Comparison of ENCODE assay signal across 7 cellular contexts in the genomic region with DNA sequence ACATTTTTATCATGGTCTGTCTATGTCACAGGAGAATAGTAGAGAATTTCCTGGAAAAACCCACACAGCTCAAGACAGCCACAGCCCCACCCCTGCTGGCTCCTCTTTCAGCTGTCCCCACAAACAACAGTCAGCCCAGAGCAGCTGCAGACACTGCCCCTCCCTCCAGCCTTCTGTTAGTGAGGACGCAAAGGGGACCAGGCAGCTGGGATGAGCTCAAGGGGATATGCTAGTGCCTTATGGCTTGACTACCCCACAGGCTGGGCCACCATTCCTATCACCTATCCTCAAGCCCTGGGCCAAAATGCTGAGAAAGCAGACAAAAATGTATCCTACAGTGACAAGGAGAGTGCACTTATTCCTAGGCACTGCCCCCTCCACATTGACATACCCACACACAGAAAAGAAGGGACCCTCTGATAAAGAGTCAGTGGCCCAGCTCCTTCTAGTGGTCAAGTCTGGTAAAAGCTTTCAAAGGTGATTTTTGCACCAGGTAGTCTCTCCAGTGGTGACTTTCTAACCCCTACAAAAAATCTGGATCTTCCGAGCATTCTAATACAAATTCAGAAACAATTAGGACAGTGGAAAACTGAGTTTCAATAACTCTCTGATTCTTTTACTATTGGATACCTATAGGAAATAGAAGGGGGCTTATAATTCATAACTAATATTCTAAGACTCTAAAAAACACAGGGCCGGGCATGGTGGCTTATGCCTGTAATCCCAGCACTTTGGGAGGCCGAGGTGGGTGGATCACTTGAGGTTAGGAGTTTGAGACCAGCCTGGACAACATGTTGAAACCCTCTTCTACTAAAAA. TPM values are rescaled to one million over a fixed set of nuclear protein-coding genes. Genes with fewer than 3 reads are reported as not detected.
A peak's percentile ranks its signal among the peaks of the same experiment; 100 is the strongest.
DNase-seq lines count a peak whose midpoint lies in the region; ATAC-seq and TF ChIP-seq lines count a peak whose summit lies in the region.

No MANE protein-coding gene starts in this region.

- no peaks in the 10 kb centered on the region; the same call in 1 of the 2 replicates for H3K27me3 ChIP-seq in GM06990 (replicated peaks; ENCODE audit: control insufficient read depth, insufficient read depth, low read length)
- peaks cover 50% of the 10 kb centered on the region for H3K27me3 ChIP-seq in iPS-15b (ENCODE audit: control insufficient read depth, insufficient read depth, low read length)
- H3K27me3 ChIP-seq in suprapubic skin: peaks cover 3% of the 10 kb centered on the region

- peak overlapping the region; percentile 52 for H3K27ac ChIP-seq in suprapubic skin

- WGBS in suprapubic skin: 62% methylated on average over 4 of the region's 4 CpGs

- peak; percentile 66 for TF ChIP-seq CTCF in GM06990 (IDR thresholded peaks at IDR 0.05; ENCODE audit: insufficient read depth, low read length, poor library complexity, severe bottlenecking)
- no peak for TF ChIP-seq CTCF in suprapubic skin (IDR thresholded peaks at IDR 0.05)

- no peak for TF ChIP-seq POLR2A in suprapubic skin (IDR thresholded peaks at IDR 0.05)

- DNase-seq in GM06990 (ENCODE audit: extremely low read depth, insufficient read length) (no peak), NAMALWA (ENCODE audit: low spot score) (peak; percentile 75), amniotic epithelial cell (ENCODE audit: low read depth) (peak; percentile 18), suprapubic skin (ENCODE audit: low spot score in 2 of 2) (no peak)
- no peak for DNase-seq in stimulated activated naive CD8-positive, alpha-beta T cell treated with anti-CD3 and anti-CD28 coated beads, Interleukin-15, Interleukin-2, amounts not matched to agents 100 U/mL and 50 U/mL, for 24 hours

- no peak overlapping the region for H3K4me3 ChIP-seq in GM06990 (replicated peaks; ENCODE audit: low read depth, low read length)
- H3K4me3 ChIP-seq in iPS-15b (ENCODE audit: low read depth, low read length): peak overlapping the region; percentile 38
- no peak overlapping the region for H3K4me3 ChIP-seq in suprapubic skin

- H3K36me3 ChIP-seq in GM06990 (ENCODE audit: control insufficient read depth, insufficient read depth, low read length): no peaks in the 10 kb centered on the region
- no peaks in the 10 kb centered on the region for H3K36me3 ChIP-seq in iPS-15b (ENCODE audit: control insufficient read depth, insufficient read depth, low read length)
- H3K36me3 ChIP-seq in suprapubic skin: no peaks in the 10 kb centered on the region

- H3K4me1 ChIP-seq in iPS-15b (ENCODE audit: control insufficient read depth, insufficient read depth, low read length): peaks cover 16% of the 10 kb centered on the region
- H3K4me1 ChIP-seq in suprapubic skin: peaks cover 66% of the 10 kb centered on the region

- H3K9me3 ChIP-seq in iPS-15b (ENCODE audit: control insufficient read depth, insufficient read depth, low read length): no peaks in the 10 kb centered on the region
- H3K9me3 ChIP-seq in suprapubic skin: no peaks in the 10 kb centered on the region

- no peak overlapping the region for H3K9ac ChIP-seq in iPS-15b (ENCODE audit: low read depth, low read length)

- TF ChIP-seq EP300 in suprapubic skin (IDR thresholded peaks at IDR 0.05): no peak

- no peak for ATAC-seq in HG02981 (IDR thresholded peaks at IDR 0.05; ENCODE audit: unreplicated experiment)
- ATAC-seq in stimulated activated naive CD8-positive, alpha-beta T cell treated with anti-CD3 and anti-CD28 coated beads, Interleukin-15, Interleukin-2, amounts not matched to agents 100 U/mL and 50 U/mL, for 24 hours: no peak

RNA-seq across cellular contexts. Expression of a gene that starts 3.0 kb away (rescaled TPM):
- 1 to 10 TPM; 2.4 to 5.7 (median 4.0) TPM for total RNA-seq in suprapubic skin

RNA-seq across cellular contexts. Expression of a gene that starts 21.5 kb away (rescaled TPM):
- 10 to 100 TPM; 17.6 to 49.4 (median 29.0) TPM for total RNA-seq in suprapubic skin

Comparison
In these comparisons a context has a peak if more than half of its experiments do, and no peak if none do; other contexts are left out.
1. DNase-seq: peak in NAMALWA (single experiment) and amniotic epithelial cell (single experiment); none in GM06990 (single experiment), suprapubic skin (0 of 2) and stimulated activated naive CD8-positive, alpha-beta T cell treated with anti-CD3 and anti-CD28 coated beads, Interleukin-15, Interleukin-2, amounts not matched to agents 100 U/mL and 50 U/mL, for 24 hours (single experiment).